ENCODE assay signal across 22 cellular contexts in genomic region chr10:3832022-3832786, GRCh38. TPM values are rescaled to one million over a fixed set of nuclear protein-coding genes. Genes with fewer than 3 reads are reported as not detected.
DNase-seq lines count a peak whose midpoint lies in the region; ATAC-seq, FAIRE-seq and TF ChIP-seq lines count a peak whose summit lies in the region.
"Had no signal": no experiment of that assay in that cellular context is flagged by ENCODE, and none has a peak within 500 bp of the region (broad histone marks: within the 10 kb centered on the region; RNA-seq: fewer than 3 reads in every experiment).

No MANE protein-coding gene starts in this region.

- 54% methylated on average over 5 of the region's 5 CpGs for WGBS in K562 (ENCODE audit: insufficient coverage, low coverage, missing lambda C conversion rate)
- WGBS in sigmoid colon, 2 donors: 88 to 89% methylated on average over 5 of the region's 5 CpGs

- CTCF ChIA-PET in K562 (lab: Yijun Ruan, JAX; ENCODE audit: low intra/inter-chr PET ratio): no interaction called here

- H3K9me1 ChIP-seq in K562 (ENCODE audit: control insufficient read depth, insufficient read depth, low read length): no peaks in the 10 kb centered on the region

- DNase-seq in T-helper 2 cell treated with Interferon-gamma antibody and Interleukin-4, amounts not matched to agents 5 μg/mL and 100 μg/mL, for 36 hours (ENCODE audit: low spot score): no peak
- DNase-seq in T-helper 2 cell (no peak), K562 (ENCODE audit: extremely low read depth in 1 of 4, low spot score in 3 of 4) (no peak), midbrain (lab: John Stamatoyannopoulos, UW) (no peak), RCC 7860 (ENCODE audit: low spot score) (no peak), sigmoid colon (no peak)
- DNase-seq: 8988T; activated CD4-positive, alpha-beta T cell treated with anti-CD3 and anti-CD28 coated beads, Interleukin-2, amount 50 U/mL, for 4 hours; activated gamma-delta T cell treated with Interleukin-2 at 50 U/mL for 16 hours; heart right ventricle; islet precursor cell; NCI-H1930; NCI-H524; OCI-M1; stimulated activated CD4-positive, alpha-beta T cell treated with anti-CD3 and anti-CD28 coated beads, Interleukin-1b, Interleukin-23, amount 100 ng/mL, for 48 hours had no signal

- ATAC-seq in GM18867 (IDR thresholded peaks at IDR 0.05; ENCODE audit: unreplicated experiment) (peak; percentile 58), HG02885 (IDR thresholded peaks at IDR 0.05; ENCODE audit: poor library complexity, unreplicated experiment) (peak; percentile 50), K562 (no peak)
- ATAC-seq: heart right ventricle had no signal

- no peaks in the 10 kb centered on the region for H4K20me1 ChIP-seq in K562 (replicated peaks; ENCODE audit: control insufficient read depth, insufficient read depth, low read length)

- no peaks in the 10 kb centered on the region for H3K27me3 Mint-ChIP-seq in T-helper 2 cell treated with Interferon-gamma antibody and Interleukin-4, amounts not matched to agents 5 μg/mL and 100 μg/mL, for 36 hours (ENCODE audit: low read depth)

- peak overlapping the region; percentile 9 for H3K27ac Mint-ChIP-seq in T-helper 2 cell treated with Interferon-gamma antibody and Interleukin-4, amounts not matched to agents 5 μg/mL and 100 μg/mL, for 36 hours

- no TSS peak for BruUV-seq in K562 (replicated peaks; lab: Mats Ljungman, UMichigan)

- H3K9me3 Mint-ChIP-seq in T-helper 2 cell treated with Interferon-gamma antibody and Interleukin-4, amounts not matched to agents 5 μg/mL and 100 μg/mL, for 36 hours: no peaks in the 10 kb centered on the region

- TF ChIP-seq POLR2A in K562 (conservative IDR thresholded peaks at IDR 0.05) (no peak), sigmoid colon (IDR thresholded peaks at IDR 0.05) (no peak)

- H3K36me3 Mint-ChIP-seq in T-helper 2 cell treated with Interferon-gamma antibody and Interleukin-4, amounts not matched to agents 5 μg/mL and 100 μg/mL, for 36 hours (ENCODE audit: low read depth): no peaks in the 10 kb centered on the region

- no peak overlapping the region for H3K4me2 ChIP-seq in K562 (ENCODE audit: insufficient read depth, low read length)

- H3K79me2 ChIP-seq in K562 (ENCODE audit: control insufficient read depth, insufficient read depth, low read length): no peaks in the 10 kb centered on the region

- H3K4me1 ChIP-seq in K562 (replicated peaks in 1 of 2; ENCODE audit: control insufficient read depth in 2 of 2, insufficient read depth in 2 of 2, low read length in 2 of 2): peaks cover 8 to 26% of the 10 kb centered on the region in 2 experiments; a peak in 4 of 5 replicates
- H3K4me1 ChIP-seq in sigmoid colon: peaks cover 0 to 24% (median 19%) of the 10 kb centered on the region in 4 donors
- H3K4me1 ChIP-seq: breast epithelium had no signal

- H3K27me3 ChIP-seq in K562 (ENCODE audit: control insufficient read depth in 2 of 2, insufficient read depth in 2 of 2, low read length in 2 of 2) (no peaks in the 10 kb centered on the region), sigmoid colon (no peaks in the 10 kb centered on the region)
- H3K27me3 ChIP-seq: breast epithelium, heart right ventricle, right atrium auricular region had no signal

- H3K27ac ChIP-seq in K562 (ENCODE audit: extremely low read depth, low read depth, low read length): no peak overlapping the region
- H3K27ac ChIP-seq in sigmoid colon: no peak overlapping the region
- H3K27ac ChIP-seq: breast epithelium, C4-2B, right atrium auricular region had no signal

- H3K4me1 Mint-ChIP-seq in T-helper 2 cell treated with Interferon-gamma antibody and Interleukin-4, amounts not matched to agents 5 μg/mL and 100 μg/mL, for 36 hours (ENCODE audit: low read depth): peaks cover 57% of the 10 kb centered on the region

- H3K9me3 ChIP-seq in K562 (replicated peaks; ENCODE audit: control insufficient read depth, insufficient read depth, low read depth, low read length) (no peaks in the 10 kb centered on the region), sigmoid colon (no peaks in the 10 kb centered on the region)
- H3K9me3 ChIP-seq: breast epithelium, heart right ventricle, right atrium auricular region had no signal

- H3K36me3 ChIP-seq in K562 (ENCODE audit: control insufficient read depth, insufficient read depth, low read length): no peaks in the 10 kb centered on the region
- no peaks in the 10 kb centered on the region for H3K36me3 ChIP-seq in sigmoid colon
- H3K36me3 ChIP-seq: breast epithelium, heart right ventricle, right atrium auricular region had no signal

- no peak overlapping the region for H3K4me3 ChIP-seq in K562
- no peak overlapping the region for H3K4me3 ChIP-seq in sigmoid colon
- H3K4me3 ChIP-seq: breast epithelium, heart right ventricle, right atrium auricular region, SK-N-MC had no signal

- H2AFZ ChIP-seq in K562 (ENCODE audit: low read depth, low read length): no peak overlapping the region

- no peak for TF ChIP-seq EP300 in K562 (IDR thresholded peaks at IDR 0.05; ENCODE audit: low read length)
- TF ChIP-seq EP300 in sigmoid colon (IDR thresholded peaks at IDR 0.05): no peak

- H3K9ac ChIP-seq in K562 (ENCODE audit: insufficient read depth in 1 of 2, low read depth in 2 of 2, low read length in 2 of 2): no peak overlapping the region

- TF ChIP-seq RAD21 in K562 (CRISPR knock-in tag; conservative IDR thresholded peaks at IDR 0.05 in 1 of 2, IDR thresholded peaks at IDR 0.05 in 1 of 2): no peak

- H3K4me3 Mint-ChIP-seq in T-helper 2 cell treated with Interferon-gamma antibody and Interleukin-4, amounts not matched to agents 5 μg/mL and 100 μg/mL, for 36 hours: no peak overlapping the region

- no peak for FAIRE-seq in K562 (lab: Jason Lieb, UNC)
- no peak for FAIRE-seq in RCC 7860 (lab: Jason Lieb, UNC)
- FAIRE-seq: TTC549 had no signal

- TF ChIP-seq CTCF in K562 (IDR thresholded peaks at IDR 0.05 in 2 of 3, conservative IDR thresholded peaks at IDR 0.05 in 1 of 3; ENCODE audit: insufficient read depth in 2 of 3, low read depth in 1 of 3, low read length in 3 of 3) (no peak), sigmoid colon (IDR thresholded peaks at IDR 0.05) (no peak)

- in situ Hi-C loops in K562 (cut with MboI): no loop called here

- intact Hi-C loops in K562 (cut with micrococcal nuclease): no loop called here
- intact Hi-C loops in sigmoid colon (cut with DNase I): no loop called here

- POLR2A ChIA-PET in K562 (lab: Yijun Ruan, JAX): no interaction called here

TF ChIP-seq in K562, 482 proteins besides CTCF, POLR2A, EP300 and RAD21:
- TF ChIP-seq PCBP1 (IDR thresholded peaks at IDR 0.05; ENCODE audit: low read depth, low read length, poor library complexity, severe bottlenecking): no peak
- TF ChIP-seq MAFK (IDR thresholded peaks at IDR 0.05; ENCODE audit: low read length): 0 out of 2 replicates have a peak, but pooled peaks have one; percentile 10
- TF ChIP-seq JUN (IDR thresholded peaks at IDR 0.05; ENCODE audit: borderline replicate concordance, low read depth, low read length): no peak
- no peak for TF ChIP-seq JUN (CRISPR knock-in tag; IDR thresholded peaks at IDR 0.05; ENCODE audit: borderline replicate concordance)
- peak; percentile 44 for TF ChIP-seq ZNF316 (IDR thresholded peaks at IDR 0.05)
- TF ChIP-seq C11orf30 (IDR thresholded peaks at IDR 0.05; ENCODE audit: low read depth): peak; percentile 44; the same call in 1 of the 2 replicates

RNA-seq across cellular contexts. Expression of gene KLF6, which starts 47.2 kb away (rescaled TPM):
- total RNA-seq in K562 (2011; cell fraction: chromatin; rRNA removed; ENCODE audit: low replicate concordance): 54.5 and 86.4 TPM in 2 replicates
- 136 and 139 TPM in 2 replicates for total RNA-seq in K562 (2011; cell fraction: nucleolus; rRNA removed)
- 92.4 and 113 TPM in 2 replicates for total RNA-seq in K562 (2011; cell fraction: nucleoplasm; rRNA removed)
- 6.9 and 10.3 TPM in 2 replicates for total RNA-seq in K562 (2014; rRNA removed)
- total RNA-seq in K562 (2014; rRNA removed; fragmentation: Illumina TruSeq; extraction: Trizol): 7.4 and 8.0 TPM in 2 replicates
- total RNA-seq in K562 (2015; rRNA removed; fragmentation: Illumina TruSeq; extraction: Trizol): 4.5 TPM in 2 replicates
- 23.9 and 25.2 TPM in 2 replicates for total RNA-seq in K562 (2021)
- 11.7 and 19.1 TPM in 2 replicates for polyA plus RNA-seq in K562 (2011; rRNA removed)
- 6.6 and 12.0 TPM in 2 replicates for polyA plus RNA-seq in K562 (2011; cell fraction: cytosol; rRNA removed)
- polyA plus RNA-seq in K562 (2011; cell fraction: nucleus; rRNA removed): 52.6 and 53.4 TPM in 2 replicates
- 14.7 and 29.2 TPM in 2 replicates for polyA plus RNA-seq in K562 (2012)
- 11.1 and 12.6 TPM in 2 replicates for polyA plus RNA-seq in K562 (2014; fragmentation: Illumina TruSeq; extraction: Trizol)
- polyA plus RNA-seq in K562 (2014; fragmentation: Nextera tagmentation; extraction: Ambion mirVana): 1 to 10 TPM; 3.2 to 3.7 TPM
- 8.6 and 10.2 TPM in 2 replicates for polyA plus RNA-seq in K562 (2014; rRNA removed)
- polyA minus RNA-seq in K562 (2011; rRNA and poly(A)+ RNA removed): 33.0 and 43.0 TPM in 2 replicates
- 10.3 and 16.2 TPM in 2 replicates for polyA minus RNA-seq in K562 (2011; cell fraction: cytosol; rRNA and poly(A)+ RNA removed)
- polyA minus RNA-seq in K562 (2011; cell fraction: nucleus; rRNA and poly(A)+ RNA removed): 87.2 and 133 TPM in 2 replicates
- total RNA-seq in sigmoid colon: 100 to 1,000 TPM in 2 of 4 donors, 10 to 100 TPM in 2; 50.3 to 116 (median 85.8) TPM
- 100 to 1,000 TPM in 1 of 3 donors, 10 to 100 TPM in 2; 73.3 to 137 (median 91.6) TPM for polyA plus RNA-seq in sigmoid colon
